ENCODE assay signal across 8 cellular contexts in genomic region chr19:45016388-45017314, GRCh38. TPM values are rescaled to one million over a fixed set of nuclear protein-coding genes. Genes with fewer than 3 reads are reported as not detected.
DNase-seq lines count a peak whose midpoint lies in the region; ATAC-seq and TF ChIP-seq lines count a peak whose summit lies in the region.

No MANE protein-coding gene starts in this region.

- H3K27ac ChIP-seq in GM23338 (ENCODE audit: low read depth) (no peak overlapping the region), SU-DHL-6 (ENCODE audit: low read depth, low read length) (peak overlapping the region; percentile 98)

- H3K9me2 ChIP-seq in GM23338 (ENCODE audit: insufficient read depth) (no peaks in the 10 kb centered on the region), Loucy (replicated peaks; ENCODE audit: low read depth, low read length) (no peaks in the 10 kb centered on the region), SU-DHL-6 (replicated peaks; ENCODE audit: insufficient read depth, low read length) (no peaks in the 10 kb centered on the region)

- H3K4me3 ChIP-seq in GM12864 (ENCODE audit: low read depth, low read length), result peak overlapping the region; percentile 17
- H3K4me3 ChIP-seq in GM23338, result no peak overlapping the region
- H3K4me3 ChIP-seq in Loucy (ENCODE audit: low read length, poor library complexity, severe bottlenecking), result no peak overlapping the region
- peak overlapping the region; percentile 32 for H3K4me3 ChIP-seq in SU-DHL-6 (ENCODE audit: insufficient read depth, low read length, poor library complexity, severe bottlenecking)
- no peak overlapping the region for H3K4me3 ChIP-seq in skeletal muscle cell (ENCODE audit: low read depth, low read length)

- H3K9me3 ChIP-seq in Loucy (ENCODE audit: insufficient read depth, low read depth, low read length) (no peaks in the 10 kb centered on the region), SU-DHL-6 (ENCODE audit: insufficient read depth, low read length) (no peaks in the 10 kb centered on the region)

- ATAC-seq in GM23338, result peak; percentile 95
- peak; percentile 77 to 86 for ATAC-seq in left cardiac atrium

- DNase-seq in GM12864 (ENCODE audit: low read depth), result peak; percentile 91
- peak; percentile 92 for DNase-seq in GM23338 (ENCODE audit: low spot score)
- DNase-seq in activated naive CD8-positive, alpha-beta T cell treated with anti-CD3 and anti-CD28 coated beads for 36 hours, result peak; percentile 61
- DNase-seq in left cardiac atrium, result peak; percentile 49
- peak; percentile 31 for DNase-seq in skeletal muscle cell (ENCODE audit: low read depth)
- DNase-seq in OCI-M2 (lab: John Stamatoyannopoulos, UW; ENCODE audit: unreplicated experiment), result no peak

- H3K79me2 ChIP-seq in GM23338 (replicated peaks; ENCODE audit: insufficient read depth) (no peaks in the 10 kb centered on the region), Loucy (ENCODE audit: insufficient read depth, low read length) (no peaks in the 10 kb centered on the region), SU-DHL-6 (ENCODE audit: insufficient read depth, low read length) (no peaks in the 10 kb centered on the region; the same call in 1 of the 2 replicates)

- H3K9me3 Mint-ChIP-seq in GM23338, result no peaks in the 10 kb centered on the region
- H3K9me3 Mint-ChIP-seq in activated naive CD8-positive, alpha-beta T cell treated with anti-CD3 and anti-CD28 coated beads for 36 hours, result no peaks in the 10 kb centered on the region

- peak; percentile 70 for TF ChIP-seq CTCF in GM12864 (IDR thresholded peaks at IDR 0.05; ENCODE audit: low read depth, low read length, missing control alignments)
- peak; percentile 90 to 94 for TF ChIP-seq CTCF in GM23338 (conservative IDR thresholded peaks at IDR 0.05; ENCODE audit: low read depth in 2 of 2)
- TF ChIP-seq CTCF in Loucy (conservative IDR thresholded peaks at IDR 0.05; ENCODE audit: low read length), result peak; percentile 82
- TF ChIP-seq CTCF in SU-DHL-6 (IDR thresholded peaks at IDR 0.05; ENCODE audit: insufficient read depth, low read length, poor library complexity, severe bottlenecking), result peak; percentile 85

- H3K36me3 ChIP-seq in GM23338 (ENCODE audit: insufficient read depth) (no peaks in the 10 kb centered on the region), Loucy (ENCODE audit: insufficient read depth, low read length) (no peaks in the 10 kb centered on the region), SU-DHL-6 (ENCODE audit: low read length) (peaks cover 7% of the 10 kb centered on the region; the same call in 1 of the 2 replicates)

- H3K27me3 ChIP-seq in GM23338 (ENCODE audit: insufficient read depth), result no peaks in the 10 kb centered on the region
- no peaks in the 10 kb centered on the region for H3K27me3 ChIP-seq in Loucy (ENCODE audit: insufficient read depth, low read length, poor library complexity, severe bottlenecking)
- no peaks in the 10 kb centered on the region for H3K27me3 ChIP-seq in SU-DHL-6 (ENCODE audit: low read length)

- H3K4me1 Mint-ChIP-seq in GM23338, result peaks cover 6% of the 10 kb centered on the region; the same call in 2 of the 3 replicates
- H3K4me1 Mint-ChIP-seq in activated naive CD8-positive, alpha-beta T cell treated with anti-CD3 and anti-CD28 coated beads for 36 hours, result peaks cover 6% of the 10 kb centered on the region

- H4K20me1 ChIP-seq in GM23338 (replicated peaks; ENCODE audit: insufficient read depth), result no peaks in the 10 kb centered on the region
- no peaks in the 10 kb centered on the region for H4K20me1 ChIP-seq in Loucy (ENCODE audit: insufficient read depth, low read length, poor library complexity, severe bottlenecking)
- no peaks in the 10 kb centered on the region for H4K20me1 ChIP-seq in SU-DHL-6 (ENCODE audit: low read depth, low read length)

- H3K4me1 ChIP-seq in GM23338 (ENCODE audit: insufficient read depth) (no peaks in the 10 kb centered on the region), Loucy (ENCODE audit: insufficient read depth, low read length, poor library complexity, severe bottlenecking) (no peaks in the 10 kb centered on the region)

- H3K27me3 Mint-ChIP-seq in GM23338 (ENCODE audit: insufficient read depth, low read depth, poor library complexity), result peaks cover 6% of the 10 kb centered on the region
- H3K27me3 Mint-ChIP-seq in activated naive CD8-positive, alpha-beta T cell treated with anti-CD3 and anti-CD28 coated beads for 36 hours, result no peaks in the 10 kb centered on the region

- no peaks in the 10 kb centered on the region; the same call in 1 of the 2 replicates for H3F3A ChIP-seq in GM23338 (replicated peaks; ENCODE audit: low read depth)
- no peaks in the 10 kb centered on the region for H3F3A ChIP-seq in Loucy (ENCODE audit: low read depth)
- H3F3A ChIP-seq in SU-DHL-6 (ENCODE audit: insufficient read depth), result peaks cover 60% of the 10 kb centered on the region

- peaks cover 6% of the 10 kb centered on the region; the same call in 2 of the 3 replicates for H3K36me3 Mint-ChIP-seq in GM23338 (ENCODE audit: low read depth)
- H3K36me3 Mint-ChIP-seq in activated naive CD8-positive, alpha-beta T cell treated with anti-CD3 and anti-CD28 coated beads for 36 hours, result peaks cover 13% of the 10 kb centered on the region

- no peak overlapping the region for H3K4me3 Mint-ChIP-seq in GM23338
- H3K4me3 Mint-ChIP-seq in activated naive CD8-positive, alpha-beta T cell treated with anti-CD3 and anti-CD28 coated beads for 36 hours, result no peak overlapping the region

- H3K4me2 ChIP-seq in GM23338, result no peak overlapping the region
- no peak overlapping the region for H3K4me2 ChIP-seq in Loucy (ENCODE audit: low read depth, low read length, poor library complexity, severe bottlenecking)
- H3K4me2 ChIP-seq in SU-DHL-6 (ENCODE audit: low read depth, low read length, poor library complexity, severe bottlenecking), result peak overlapping the region; percentile 70

- no peak overlapping the region for H3K27ac Mint-ChIP-seq in GM23338
- peak overlapping the region; percentile 78 for H3K27ac Mint-ChIP-seq in activated naive CD8-positive, alpha-beta T cell treated with anti-CD3 and anti-CD28 coated beads for 36 hours

- H2AFZ ChIP-seq in GM23338, result no peak overlapping the region
- no peak overlapping the region for H2AFZ ChIP-seq in Loucy (ENCODE audit: low read length)
- no peak overlapping the region for H2AFZ ChIP-seq in SU-DHL-6 (ENCODE audit: low read depth, low read length, severe bottlenecking)

- H3K9ac ChIP-seq in Loucy (ENCODE audit: low read depth, low read length, poor library complexity, severe bottlenecking) (no peak overlapping the region), SU-DHL-6 (ENCODE audit: low read length) (peak overlapping the region; percentile 51)

- intact Hi-C loops in left cardiac atrium (cut with DNase I), result no loop called here

TF ChIP-seq in GM23338, 12 proteins besides CTCF, POLR2A, EP300 and RAD21 (continues in another document):
- TF ChIP-seq REST (IDR thresholded peaks at IDR 0.05; ENCODE audit: unreplicated experiment), result no peak
- no peak for TF ChIP-seq EZH2phosphoT487 (IDR thresholded peaks at IDR 0.05; ENCODE audit: unreplicated experiment)

RNA-seq across cellular contexts. Expression of gene RELB, which starts 15.4 kb away (rescaled TPM):
- total RNA-seq in GM23338 (2014; rRNA removed; shearing (Covaris generic)), result 11.1 and 13.1 TPM in 2 replicates
- 7.4 and 7.9 TPM in 2 replicates for polyA plus RNA-seq in GM23338 (2016; fragmentation: Nextera tagmentation; extraction: Ambion mirVana)
- 10 to 100 TPM; 45.5 to 45.8 TPM for total RNA-seq in activated naive CD8-positive, alpha-beta T cell treated with anti-CD3 and anti-CD28 coated beads for 36 hours
- total RNA-seq in left cardiac atrium, result 10 to 100 TPM in 1 of 2 donors, 1 to 10 TPM in 1; 4.4 to 10.7 TPM

RNA-seq across cellular contexts. Expression of gene CLASRP, which starts 22.2 kb away (rescaled TPM):
- 78.7 and 92.3 TPM in 2 replicates for total RNA-seq in GM23338 (2014; rRNA removed; shearing (Covaris generic))
- 26.5 and 27.1 TPM in 2 replicates for polyA plus RNA-seq in GM23338 (2016; fragmentation: Nextera tagmentation; extraction: Ambion mirVana)
- total RNA-seq in activated naive CD8-positive, alpha-beta T cell treated with anti-CD3 and anti-CD28 coated beads for 36 hours, result 10 to 100 TPM; 89.9 to 94.2 TPM
- 10 to 100 TPM; 34.0 to 47.7 TPM for total RNA-seq in left cardiac atrium

RNA-seq across cellular contexts. Expression of gene ZNF296, which starts 59.6 kb away (rescaled TPM):
- 10.3 and 13.4 TPM in 2 replicates for total RNA-seq in GM23338 (2014; rRNA removed; shearing (Covaris generic))
- polyA plus RNA-seq in GM23338 (2016; fragmentation: Nextera tagmentation; extraction: Ambion mirVana), result 16.5 and 18.6 TPM in 2 replicates
- 1 to 10 TPM; 5.4 to 6.3 TPM for total RNA-seq in activated naive CD8-positive, alpha-beta T cell treated with anti-CD3 and anti-CD28 coated beads for 36 hours
- under 1 TPM; 0.44 to 0.73 TPM for total RNA-seq in left cardiac atrium

Comparison
In these comparisons a context has a peak if more than half of its experiments do, and no peak if none do; other contexts are left out.
1. H3K4me3 ChIP-seq: peak in GM12864 (single experiment) and SU-DHL-6 (single experiment); none in GM23338 (single experiment), Loucy (single experiment) and skeletal muscle cell (single experiment).
2. Peak in every context shown above with its lines, with median percentiles within 50 percentile points of each other: CTCF ChIP-seq.